In the genomic region with DNA sequence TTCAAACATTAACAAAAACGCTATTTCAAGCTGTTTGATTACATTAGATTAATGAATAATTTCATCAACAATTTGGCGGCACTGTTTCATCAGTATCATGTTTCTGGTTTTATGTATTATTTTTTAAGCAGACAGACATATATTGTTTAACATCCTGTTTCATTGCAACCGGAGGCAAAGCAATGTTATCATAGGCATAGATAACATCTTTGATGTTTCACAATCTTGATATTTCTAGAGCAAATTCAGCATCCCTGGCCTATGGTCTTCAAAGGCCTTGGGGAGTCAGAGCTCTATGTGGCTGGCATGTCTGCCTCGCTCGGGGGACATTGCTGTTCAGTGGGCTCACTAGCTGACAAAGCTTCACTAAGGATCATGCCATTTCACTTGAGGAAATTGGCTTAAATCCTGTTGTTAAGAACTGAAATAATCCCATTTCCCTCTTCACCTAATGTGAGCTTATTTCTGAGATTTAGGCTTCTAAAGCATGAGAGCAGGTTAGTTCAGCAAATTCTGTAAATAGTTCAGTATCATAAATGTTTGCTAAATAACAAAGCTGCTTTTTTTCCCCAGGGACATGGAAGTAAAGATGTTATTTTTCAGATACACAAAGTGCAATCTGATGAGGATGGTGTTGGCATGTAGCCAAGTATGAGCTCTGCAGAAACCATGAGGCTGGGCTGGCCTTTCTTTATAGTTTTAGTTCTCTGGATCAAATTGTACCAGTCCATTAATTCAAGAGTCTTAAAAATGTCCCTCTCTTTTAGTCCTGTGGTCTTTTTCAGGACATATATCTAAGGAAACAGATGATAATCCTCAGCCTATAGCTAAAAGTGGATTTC, we compare ENCODE assay signal across 22 cellular contexts.
DNase-seq lines count a peak whose midpoint lies in the region; ATAC-seq and TF ChIP-seq lines count a peak whose summit lies in the region.
"Had no signal": no experiment of that assay in that cellular context is flagged by ENCODE, and none has a peak within 500 bp of the region (broad histone marks: within the 10 kb centered on the region; RNA-seq: fewer than 3 reads in every experiment).

No MANE protein-coding gene starts in this region.

- POLR2A ChIA-PET in A673 (lab: Charles Lee; ENCODE audit: low non-redundant PET), result no interaction called here

- no peaks in the 10 kb centered on the region for H3K36me3 ChIP-seq in A673 (ENCODE audit: insufficient read depth, low read length, poor library complexity, severe bottlenecking)
- H3K36me3 ChIP-seq in lower lobe of right lung, result no peaks in the 10 kb centered on the region
- H3K36me3 ChIP-seq: esophagus squamous epithelium, SJCRH30 had no signal

- H3K4me1 ChIP-seq in A673 (ENCODE audit: insufficient read depth, low read length, poor library complexity, severe bottlenecking) (peaks cover 24% of the 10 kb centered on the region), lower lobe of right lung (no peaks in the 10 kb centered on the region)
- H3K4me1 ChIP-seq: esophagus squamous epithelium had no signal

- no peaks in the 10 kb centered on the region for H3K27me3 ChIP-seq in A673 (replicated peaks; ENCODE audit: insufficient read depth, low read depth, low read length, poor library complexity)
- no peaks in the 10 kb centered on the region for H3K27me3 ChIP-seq in lower lobe of right lung (ENCODE audit: low read depth)
- H3K27me3 ChIP-seq: esophagus squamous epithelium, SJCRH30 had no signal

- H3K36me3 Mint-ChIP-seq in T-helper 17 cell (ENCODE audit: low read depth), result no peaks in the 10 kb centered on the region
- H3K36me3 Mint-ChIP-seq: brain had no signal

- H3K4me3 Mint-ChIP-seq in T-helper 17 cell, result no peak overlapping the region
- H3K4me3 Mint-ChIP-seq: activated naive CD4-positive, alpha-beta T cell treated with anti-CD3 and anti-CD28 coated beads for 36 hours; brain had no signal

- intact Hi-C loops in A673 (cut with micrococcal nuclease; ENCODE audit: unreplicated experiment), result no loop called here
- intact Hi-C loops in lower lobe of right lung (cut with DNase I), result no loop called here

- peak overlapping the region; percentile 60 for H3K27ac ChIP-seq in A673 (ENCODE audit: low read depth, low read length, poor library complexity, severe bottlenecking)
- H3K27ac ChIP-seq in lower lobe of right lung, result no peak overlapping the region
- H3K27ac ChIP-seq: esophagus squamous epithelium, SJCRH30 had no signal

- H3K4me3 ChIP-seq in A673 (ENCODE audit: low read depth, low read length, poor library complexity, severe bottlenecking) (no peak overlapping the region), fibroblast of the aortic adventitia (ENCODE audit: low read depth, low read length) (no peak overlapping the region), lower lobe of right lung (no peak overlapping the region)
- H3K4me3 ChIP-seq: esophagus squamous epithelium, mucosa of descending colon, SJCRH30 had no signal

- H3K4me1 Mint-ChIP-seq in T-helper 17 cell, result no peaks in the 10 kb centered on the region

- no TSS peak for BruUV-seq in A673 (replicated peaks; lab: Mats Ljungman, UMichigan)

- TF ChIP-seq CTCF in A673 (conservative IDR thresholded peaks at IDR 0.05; ENCODE audit: low read depth, low read length) (no peak), fibroblast of the aortic adventitia (IDR thresholded peaks at IDR 0.05; ENCODE audit: insufficient read depth, low read length) (no peak), lower lobe of right lung (IDR thresholded peaks at IDR 0.05) (no peak), omental fat pad (IDR thresholded peaks at IDR 0.05) (no peak)

- H3K9me3 ChIP-seq in A673 (ENCODE audit: low read depth, low read length, poor library complexity, severe bottlenecking) (no peaks in the 10 kb centered on the region), lower lobe of right lung (no peaks in the 10 kb centered on the region), T-helper 17 cell (ENCODE audit: control insufficient read depth, low read length, poor library complexity, severe bottlenecking) (no peaks in the 10 kb centered on the region)
- H3K9me3 ChIP-seq: esophagus squamous epithelium, SJCRH30 had no signal

- CTCF ChIA-PET in A673 (lab: Charles Lee), result no interaction called here

- DNase-seq in A673 (ENCODE audit: low spot score), result peak; percentile 93
- DNase-seq in DMS153 (lab: John Stamatoyannopoulos, UW), result peak; percentile 31
- DNase-seq in NCI-H748 (lab: John Stamatoyannopoulos, UW; ENCODE audit: unreplicated experiment), result peak; percentile 61
- peak; percentile 5 for DNase-seq in fibroblast of the aortic adventitia (ENCODE audit: low read depth)
- no peak for DNase-seq in lower lobe of right lung
- no peak for DNase-seq in omental fat pad (ENCODE audit: low spot score)
- DNase-seq in T-helper 17 cell, result no peak
- DNase-seq: activated CD4-positive, alpha-beta T cell treated with anti-CD3 and anti-CD28 coated beads for 48 hours; activated naive CD4-positive, alpha-beta T cell treated with anti-CD3 and anti-CD28 coated beads for 36 hours; AML-193; esophagus squamous epithelium; hypothalamus; MM.1S; mucosa of descending colon; NCI-H2107; nucleus accumbens; OCI-M1; T1000 had no signal

- H3K27ac Mint-ChIP-seq in T-helper 17 cell, result no peak overlapping the region
- H3K27ac Mint-ChIP-seq: activated naive CD4-positive, alpha-beta T cell treated with anti-CD3 and anti-CD28 coated beads for 36 hours had no signal

- ATAC-seq in lower lobe of right lung (no peak), HG03521 (IDR thresholded peaks at IDR 0.05; ENCODE audit: unreplicated experiment) (no peak), omental fat pad (ENCODE audit: low FRiP score) (no peak), T-helper 17 cell (no peak)
- ATAC-seq: HCT116, mucosa of descending colon had no signal

- no peaks in the 10 kb centered on the region for H3K27me3 Mint-ChIP-seq in T-helper 17 cell
- H3K27me3 Mint-ChIP-seq: brain had no signal

Comparison
In these comparisons a context has a peak if more than half of its experiments do, and no peak if none do; other contexts are left out.
1. DNase-seq: peak in A673 (single experiment), DMS153 (single experiment), NCI-H748 (single experiment) and fibroblast of the aortic adventitia (single experiment); none in lower lobe of right lung (single experiment), omental fat pad (single experiment) and T-helper 17 cell (0 of 3).